In genomic region chr1:54121482-54122130, GRCh38 we compare ENCODE assay signal across 8 cellular contexts. TPM values are rescaled to one million over a fixed set of nuclear protein-coding genes. Genes with fewer than 3 reads are reported as not detected.
DNase-seq lines count a peak whose midpoint lies in the region; ATAC-seq and TF ChIP-seq lines count a peak whose summit lies in the region.

No MANE protein-coding gene starts in this region.

- DNase-seq in Daoy (ENCODE audit: low read depth) (peak; percentile 96), T-cell (peak; percentile 20 to 70 (median 56)), adipocyte (ENCODE audit: low read depth) (peak; percentile 91), right atrium auricular region (ENCODE audit: low spot score) (peak; percentile 83), putamen (ENCODE audit: low spot score) (peak; percentile 47), uterus (peak; percentile 83 to 89)

- H3K36me3 Mint-ChIP-seq in T-cell, result no peaks in the 10 kb centered on the region

- CTCF ChIA-PET in T-cell (lab: Charles Lee), result interaction anchor here in 1 of 2 donors (0.5 kb wide), 1 partner anchor 286 kb away, joined by 5 read pairs; no protein-coding TSS in a partner anchor

- no peak overlapping the region for H3K4me2 ChIP-seq in Loucy (ENCODE audit: low read depth, low read length, poor library complexity, severe bottlenecking)

- H3K9me3 Mint-ChIP-seq in T-cell, result no peaks in the 10 kb centered on the region

- intact Hi-C loops in uterus (cut with DNase I; ENCODE audit: low total_unique reads), result loop anchor here (5.0 to 10.0 kb wide), 2 partner anchors 143 to 371 kb away; no protein-coding TSS in a partner anchor

- H3K4me3 ChIP-seq in Loucy (ENCODE audit: low read length, poor library complexity, severe bottlenecking) (no peak overlapping the region), adipocyte (ENCODE audit: low read length) (peak overlapping the region; percentile 65), right atrium auricular region (peak overlapping the region in 1 of 2 donors; percentile 28), uterus (peak overlapping the region in 1 of 2 donors; percentile 3)

- peak overlapping the region; percentile 13 to 54 (median 21) for H3K4me3 Mint-ChIP-seq in T-cell

- peaks cover 0 to 4% of the 10 kb centered on the region in 2 donors for H3K27me3 Mint-ChIP-seq in T-cell

- no peak overlapping the region for H3K9ac ChIP-seq in Loucy (ENCODE audit: low read depth, low read length, poor library complexity, severe bottlenecking)
- H3K9ac ChIP-seq in adipocyte (ENCODE audit: low read length), result peak overlapping the region; percentile 61

- H3K27me3 ChIP-seq in Loucy (ENCODE audit: insufficient read depth, low read length, poor library complexity, severe bottlenecking) (no peaks in the 10 kb centered on the region), adipocyte (replicated peaks; ENCODE audit: control insufficient read depth, insufficient read depth, low read length) (no peaks in the 10 kb centered on the region), right atrium auricular region (no peaks in the 10 kb centered on the region), uterus (no peaks in the 10 kb centered on the region)

- peak overlapping the region; percentile 69; the same call in 1 of the 2 replicates for H2AFZ ChIP-seq in Loucy (ENCODE audit: low read length)

- POLR2A ChIA-PET in T-cell (lab: Charles Lee), result no interaction called here

- no peaks in the 10 kb centered on the region for H3K9me2 ChIP-seq in Loucy (replicated peaks; ENCODE audit: low read depth, low read length)

- peak; percentile 77 for TF ChIP-seq CTCF in Loucy (conservative IDR thresholded peaks at IDR 0.05; ENCODE audit: low read length)
- peak; percentile 68 to 87 for TF ChIP-seq CTCF in right atrium auricular region (IDR thresholded peaks at IDR 0.05)
- peak; percentile 86 to 89 (median 88) for TF ChIP-seq CTCF in uterus (IDR thresholded peaks at IDR 0.05)

- peak; percentile 79 to 90 (median 86) for ATAC-seq in T-cell (replicated peaks in 1 of 4)
- ATAC-seq in HG02763 (IDR thresholded peaks at IDR 0.05; ENCODE audit: unreplicated experiment), result no peak

- H3K4me1 ChIP-seq in Loucy (ENCODE audit: insufficient read depth, low read length, poor library complexity, severe bottlenecking) (peaks cover 4% of the 10 kb centered on the region), adipocyte (ENCODE audit: control insufficient read depth, insufficient read depth, low read length) (peaks cover 13% of the 10 kb centered on the region), right atrium auricular region (peaks cover 0 to 13% of the 10 kb centered on the region in 2 donors), uterus (no peaks in the 10 kb centered on the region)

- H3K27ac ChIP-seq in right atrium auricular region (no peak overlapping the region), uterus (peak overlapping the region; percentile 8 to 22)

- H3K27ac Mint-ChIP-seq in T-cell, result no peak overlapping the region

- no peak for TF ChIP-seq POLR2A in uterus (IDR thresholded peaks at IDR 0.05)

- peaks cover 6 to 11% (median 8%) of the 10 kb centered on the region in 3 donors for H3K4me1 Mint-ChIP-seq in T-cell

- H3F3A ChIP-seq in Loucy (ENCODE audit: low read depth), result no peaks in the 10 kb centered on the region

- H3K36me3 ChIP-seq in Loucy (ENCODE audit: insufficient read depth, low read length) (no peaks in the 10 kb centered on the region), adipocyte (ENCODE audit: control insufficient read depth, insufficient read depth, low read length, severe bottlenecking) (no peaks in the 10 kb centered on the region), right atrium auricular region (no peaks in the 10 kb centered on the region), uterus (no peaks in the 10 kb centered on the region)

- no peaks in the 10 kb centered on the region for H3K79me2 ChIP-seq in Loucy (ENCODE audit: insufficient read depth, low read length)

- H3K9me3 ChIP-seq in Loucy (ENCODE audit: insufficient read depth, low read depth, low read length), result no peaks in the 10 kb centered on the region
- H3K9me3 ChIP-seq in adipocyte (ENCODE audit: control insufficient read depth, low read length), result no peaks in the 10 kb centered on the region
- no peaks in the 10 kb centered on the region for H3K9me3 ChIP-seq in right atrium auricular region
- no peaks in the 10 kb centered on the region for H3K9me3 ChIP-seq in uterus

- no peaks in the 10 kb centered on the region for H4K20me1 ChIP-seq in Loucy (ENCODE audit: insufficient read depth, low read length, poor library complexity, severe bottlenecking)

RNA-seq across cellular contexts. Expression of gene CDCP2, which starts 31.2 kb away (rescaled TPM):
- total RNA-seq in Daoy (2014; rRNA removed; shearing (Covaris generic)), result not detected in 2 replicates
- total RNA-seq in T-cell (under 1 TPM in 3 of 5 donors, not detected in 2; 0.25 to 0.35 (median 0.35) TPM), right atrium auricular region (not detected), uterus (under 1 TPM in 2 of 4 donors, not detected in 2; 0.18 to 0.28 TPM)

Comparison
In these comparisons a context has a peak if more than half of its experiments do, and no peak if none do; other contexts are left out.
1. H3K27ac ChIP-seq: peak in uterus (2 of 2); none in right atrium auricular region (0 of 2).
2. Peak in every context shown above with its lines, with median percentiles within 50 percentile points of each other: DNase-seq and CTCF ChIP-seq.